11 cellular contexts compared by ENCODE assay signal in genomic region chrX:149946932-149947331, GRCh38. TPM values are rescaled to one million over a fixed set of nuclear protein-coding genes. Genes with fewer than 3 reads are reported as not detected.
"Had no signal": no experiment of that assay in that cellular context is flagged by ENCODE, and none has a peak within 500 bp of the region (broad histone marks: within the 10 kb centered on the region; RNA-seq: fewer than 3 reads in every experiment).

No MANE protein-coding gene starts in this region.

RNA-seq across cellular contexts. Expression of gene HSFX4, which starts 17.6 kb away (rescaled TPM):
- total RNA-seq: OCI-LY7, PC-9, Peyer's patch, Right ventricle myocardium inferior, Right ventricle myocardium superior, RPMI7951, SJCRH30, SJSA1, SK-MEL-5, T-cell had no signal
- polyA plus RNA-seq: SK-N-SH had no signal
